In the genomic region with DNA sequence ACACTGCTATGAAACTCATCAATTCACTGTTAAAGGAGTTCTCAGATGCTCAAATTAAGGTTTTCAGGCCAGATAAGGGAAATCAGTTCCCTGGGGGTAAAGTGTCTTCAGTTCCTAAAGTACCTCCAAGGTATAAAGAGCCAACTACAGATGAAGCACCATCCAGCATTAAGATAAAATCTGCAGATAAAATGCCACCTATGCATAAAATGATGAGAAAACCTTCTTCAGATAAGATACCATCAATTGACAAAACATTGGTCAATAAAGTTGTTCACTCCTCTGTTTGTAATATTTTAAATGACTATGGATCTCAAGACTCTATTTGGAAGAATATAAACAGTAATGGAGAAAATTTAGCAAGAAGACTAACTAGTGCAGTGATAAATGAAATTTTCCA, we compare ENCODE assay signal across 2 cellular contexts.
TF ChIP-seq lines count a peak whose summit lies in the region.

No MANE protein-coding gene starts in this region.

TF ChIP-seq in HepG2, 621 proteins besides CTCF, POLR2A, EP300 and RAD21 (continued from another document and continues in another):
- TF ChIP-seq MAFF (IDR thresholded peaks at IDR 0.05; ENCODE audit: low read depth, low read length): peak; percentile 70; the same call in 1 of the 2 replicates
- TF ChIP-seq, protein P1, sequence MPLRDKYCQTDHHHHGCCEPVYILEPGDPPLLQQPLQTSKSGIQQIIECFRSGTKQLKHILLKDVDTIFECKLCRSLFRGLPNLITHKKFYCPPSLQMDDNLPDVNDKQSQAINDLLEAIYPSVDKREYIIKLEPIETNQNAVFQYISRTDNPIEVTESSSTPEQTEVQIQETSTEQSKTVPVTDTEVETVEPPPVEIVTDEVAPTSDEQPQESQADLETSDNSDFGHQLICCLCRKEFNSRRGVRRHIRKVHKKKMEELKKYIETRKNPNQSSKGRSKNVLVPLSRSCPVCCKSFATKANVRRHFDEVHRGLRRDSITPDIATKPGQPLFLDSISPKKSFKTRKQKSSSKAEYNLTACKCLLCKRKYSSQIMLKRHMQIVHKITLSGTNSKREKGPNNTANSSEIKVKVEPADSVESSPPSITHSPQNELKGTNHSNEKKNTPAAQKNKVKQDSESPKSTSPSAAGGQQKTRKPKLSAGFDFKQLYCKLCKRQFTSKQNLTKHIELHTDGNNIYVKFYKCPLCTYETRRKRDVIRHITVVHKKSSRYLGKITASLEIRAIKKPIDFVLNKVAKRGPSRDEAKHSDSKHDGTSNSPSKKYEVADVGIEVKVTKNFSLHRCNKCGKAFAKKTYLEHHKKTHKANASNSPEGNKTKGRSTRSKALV (CRISPR knock-in tag; IDR thresholded peaks at IDR 0.05): no peak
- TF ChIP-seq, protein P2, sequence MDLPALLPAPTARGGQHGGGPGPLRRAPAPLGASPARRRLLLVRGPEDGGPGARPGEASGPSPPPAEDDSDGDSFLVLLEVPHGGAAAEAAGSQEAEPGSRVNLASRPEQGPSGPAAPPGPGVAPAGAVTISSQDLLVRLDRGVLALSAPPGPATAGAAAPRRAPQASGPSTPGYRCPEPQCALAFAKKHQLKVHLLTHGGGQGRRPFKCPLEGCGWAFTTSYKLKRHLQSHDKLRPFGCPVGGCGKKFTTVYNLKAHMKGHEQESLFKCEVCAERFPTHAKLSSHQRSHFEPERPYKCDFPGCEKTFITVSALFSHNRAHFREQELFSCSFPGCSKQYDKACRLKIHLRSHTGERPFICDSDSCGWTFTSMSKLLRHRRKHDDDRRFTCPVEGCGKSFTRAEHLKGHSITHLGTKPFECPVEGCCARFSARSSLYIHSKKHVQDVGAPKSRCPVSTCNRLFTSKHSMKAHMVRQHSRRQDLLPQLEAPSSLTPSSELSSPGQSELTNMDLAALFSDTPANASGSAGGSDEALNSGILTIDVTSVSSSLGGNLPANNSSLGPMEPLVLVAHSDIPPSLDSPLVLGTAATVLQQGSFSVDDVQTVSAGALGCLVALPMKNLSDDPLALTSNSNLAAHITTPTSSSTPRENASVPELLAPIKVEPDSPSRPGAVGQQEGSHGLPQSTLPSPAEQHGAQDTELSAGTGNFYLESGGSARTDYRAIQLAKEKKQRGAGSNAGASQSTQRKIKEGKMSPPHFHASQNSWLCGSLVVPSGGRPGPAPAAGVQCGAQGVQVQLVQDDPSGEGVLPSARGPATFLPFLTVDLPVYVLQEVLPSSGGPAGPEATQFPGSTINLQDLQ (CRISPR knock-in tag; IDR thresholded peaks at IDR 0.05): no peak
- TF ChIP-seq, protein P3, sequence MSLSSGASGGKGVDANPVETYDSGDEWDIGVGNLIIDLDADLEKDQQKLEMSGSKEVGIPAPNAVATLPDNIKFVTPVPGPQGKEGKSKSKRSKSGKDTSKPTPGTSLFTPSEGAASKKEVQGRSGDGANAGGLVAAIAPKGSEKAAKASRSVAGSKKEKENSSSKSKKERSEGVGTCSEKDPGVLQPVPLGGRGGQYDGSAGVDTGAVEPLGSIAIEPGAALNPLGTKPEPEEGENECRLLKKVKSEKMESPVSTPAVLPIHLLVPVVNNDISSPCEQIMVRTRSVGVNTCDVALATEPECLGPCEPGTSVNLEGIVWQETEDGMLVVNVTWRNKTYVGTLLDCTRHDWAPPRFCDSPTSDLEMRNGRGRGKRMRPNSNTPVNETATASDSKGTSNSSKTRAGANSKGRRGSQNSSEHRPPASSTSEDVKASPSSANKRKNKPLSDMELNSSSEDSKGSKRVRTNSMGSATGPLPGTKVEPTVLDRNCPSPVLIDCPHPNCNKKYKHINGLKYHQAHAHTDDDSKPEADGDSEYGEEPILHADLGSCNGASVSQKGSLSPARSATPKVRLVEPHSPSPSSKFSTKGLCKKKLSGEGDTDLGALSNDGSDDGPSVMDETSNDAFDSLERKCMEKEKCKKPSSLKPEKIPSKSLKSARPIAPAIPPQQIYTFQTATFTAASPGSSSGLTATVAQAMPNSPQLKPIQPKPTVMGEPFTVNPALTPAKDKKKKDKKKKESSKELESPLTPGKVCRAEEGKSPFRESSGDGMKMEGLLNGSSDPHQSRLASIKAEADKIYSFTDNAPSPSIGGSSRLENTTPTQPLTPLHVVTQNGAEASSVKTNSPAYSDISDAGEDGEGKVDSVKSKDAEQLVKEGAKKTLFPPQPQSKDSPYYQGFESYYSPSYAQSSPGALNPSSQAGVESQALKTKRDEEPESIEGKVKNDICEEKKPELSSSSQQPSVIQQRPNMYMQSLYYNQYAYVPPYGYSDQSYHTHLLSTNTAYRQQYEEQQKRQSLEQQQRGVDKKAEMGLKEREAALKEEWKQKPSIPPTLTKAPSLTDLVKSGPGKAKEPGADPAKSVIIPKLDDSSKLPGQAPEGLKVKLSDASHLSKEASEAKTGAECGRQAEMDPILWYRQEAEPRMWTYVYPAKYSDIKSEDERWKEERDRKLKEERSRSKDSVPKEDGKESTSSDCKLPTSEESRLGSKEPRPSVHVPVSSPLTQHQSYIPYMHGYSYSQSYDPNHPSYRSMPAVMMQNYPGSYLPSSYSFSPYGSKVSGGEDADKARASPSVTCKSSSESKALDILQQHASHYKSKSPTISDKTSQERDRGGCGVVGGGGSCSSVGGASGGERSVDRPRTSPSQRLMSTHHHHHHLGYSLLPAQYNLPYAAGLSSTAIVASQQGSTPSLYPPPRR (CRISPR knock-in tag; IDR thresholded peaks at IDR 0.05; ENCODE audit: borderline replicate concordance): no peak
- TF ChIP-seq, protein P4, sequence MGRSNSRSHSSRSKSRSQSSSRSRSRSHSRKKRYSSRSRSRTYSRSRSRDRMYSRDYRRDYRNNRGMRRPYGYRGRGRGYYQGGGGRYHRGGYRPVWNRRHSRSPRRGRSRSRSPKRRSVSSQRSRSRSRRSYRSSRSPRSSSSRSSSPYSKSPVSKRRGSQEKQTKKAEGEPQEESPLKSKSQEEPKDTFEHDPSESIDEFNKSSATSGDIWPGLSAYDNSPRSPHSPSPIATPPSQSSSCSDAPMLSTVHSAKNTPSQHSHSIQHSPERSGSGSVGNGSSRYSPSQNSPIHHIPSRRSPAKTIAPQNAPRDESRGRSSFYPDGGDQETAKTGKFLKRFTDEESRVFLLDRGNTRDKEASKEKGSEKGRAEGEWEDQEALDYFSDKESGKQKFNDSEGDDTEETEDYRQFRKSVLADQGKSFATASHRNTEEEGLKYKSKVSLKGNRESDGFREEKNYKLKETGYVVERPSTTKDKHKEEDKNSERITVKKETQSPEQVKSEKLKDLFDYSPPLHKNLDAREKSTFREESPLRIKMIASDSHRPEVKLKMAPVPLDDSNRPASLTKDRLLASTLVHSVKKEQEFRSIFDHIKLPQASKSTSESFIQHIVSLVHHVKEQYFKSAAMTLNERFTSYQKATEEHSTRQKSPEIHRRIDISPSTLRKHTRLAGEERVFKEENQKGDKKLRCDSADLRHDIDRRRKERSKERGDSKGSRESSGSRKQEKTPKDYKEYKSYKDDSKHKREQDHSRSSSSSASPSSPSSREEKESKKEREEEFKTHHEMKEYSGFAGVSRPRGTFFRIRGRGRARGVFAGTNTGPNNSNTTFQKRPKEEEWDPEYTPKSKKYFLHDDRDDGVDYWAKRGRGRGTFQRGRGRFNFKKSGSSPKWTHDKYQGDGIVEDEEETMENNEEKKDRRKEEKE (IDR thresholded peaks at IDR 0.05): no peak
- TF ChIP-seq MAFK (conservative IDR thresholded peaks at IDR 0.05 in 1 of 2, IDR thresholded peaks at IDR 0.05 in 1 of 2; ENCODE audit: low read length in 2 of 2): peak; percentile 55 to 68

TF ChIP-seq in K562, 482 proteins besides CTCF, POLR2A, EP300 and RAD21 (continued from another document):
- TF ChIP-seq, protein P5, sequence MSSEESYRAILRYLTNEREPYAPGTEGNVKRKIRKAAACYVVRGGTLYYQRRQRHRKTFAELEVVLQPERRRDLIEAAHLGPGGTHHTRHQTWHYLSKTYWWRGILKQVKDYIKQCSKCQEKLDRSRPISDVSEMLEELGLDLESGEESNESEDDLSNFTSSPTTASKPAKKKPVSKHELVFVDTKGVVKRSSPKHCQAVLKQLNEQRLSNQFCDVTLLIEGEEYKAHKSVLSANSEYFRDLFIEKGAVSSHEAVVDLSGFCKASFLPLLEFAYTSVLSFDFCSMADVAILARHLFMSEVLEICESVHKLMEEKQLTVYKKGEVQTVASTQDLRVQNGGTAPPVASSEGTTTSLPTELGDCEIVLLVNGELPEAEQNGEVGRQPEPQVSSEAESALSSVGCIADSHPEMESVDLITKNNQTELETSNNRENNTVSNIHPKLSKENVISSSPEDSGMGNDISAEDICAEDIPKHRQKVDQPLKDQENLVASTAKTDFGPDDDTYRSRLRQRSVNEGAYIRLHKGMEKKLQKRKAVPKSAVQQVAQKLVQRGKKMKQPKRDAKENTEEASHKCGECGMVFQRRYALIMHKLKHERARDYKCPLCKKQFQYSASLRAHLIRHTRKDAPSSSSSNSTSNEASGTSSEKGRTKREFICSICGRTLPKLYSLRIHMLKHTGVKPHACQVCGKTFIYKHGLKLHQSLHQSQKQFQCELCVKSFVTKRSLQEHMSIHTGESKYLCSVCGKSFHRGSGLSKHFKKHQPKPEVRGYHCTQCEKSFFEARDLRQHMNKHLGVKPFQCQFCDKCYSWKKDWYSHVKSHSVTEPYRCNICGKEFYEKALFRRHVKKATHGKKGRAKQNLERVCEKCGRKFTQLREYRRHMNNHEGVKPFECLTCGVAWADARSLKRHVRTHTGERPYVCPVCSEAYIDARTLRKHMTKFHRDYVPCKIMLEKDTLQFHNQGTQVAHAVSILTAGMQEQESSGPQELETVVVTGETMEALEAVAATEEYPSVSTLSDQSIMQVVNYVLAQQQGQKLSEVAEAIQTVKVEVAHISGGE (CRISPR knock-in tag; IDR thresholded peaks at IDR 0.05): no peak
- no peak for TF ChIP-seq JUNB (CRISPR knock-in tag; conservative IDR thresholded peaks at IDR 0.05)
TF ChIP-seq in K562: peak in this region for 1.
